Comparison of ENCODE assay signal across 8 cellular contexts in genomic region chr16:84737658-84738057, GRCh38. TPM values are rescaled to one million over a fixed set of nuclear protein-coding genes. Genes with fewer than 3 reads are reported as not detected.
DNase-seq lines count a peak whose midpoint lies in the region; ATAC-seq and TF ChIP-seq lines count a peak whose summit lies in the region.
"Had no signal": no experiment of that assay in that cellular context is flagged by ENCODE, and none has a peak within 500 bp of the region (broad histone marks: within the 10 kb centered on the region; RNA-seq: fewer than 3 reads in every experiment).

No MANE protein-coding gene starts in this region.

- H3K36me3 ChIP-seq in mucosa of descending colon (ENCODE audit: low read depth): no peaks in the 10 kb centered on the region
- H3K36me3 ChIP-seq in testis (ENCODE audit: low read depth, missing control alignments): no peaks in the 10 kb centered on the region

- H3K4me1 Mint-ChIP-seq in HFFc6 (ENCODE audit: low read depth) (peaks cover 85% of the 10 kb centered on the region), WTC11 (peaks cover 88% of the 10 kb centered on the region)

- no peaks in the 10 kb centered on the region for H3K27me3 ChIP-seq in testis

- H3K4me3 Mint-ChIP-seq in HFFc6 (no peak overlapping the region), WTC11 (no peak overlapping the region)

- TF ChIP-seq CTCF in HFFc6 (IDR thresholded peaks at IDR 0.05): no peak
- TF ChIP-seq CTCF in WTC11 (IDR thresholded peaks at IDR 0.05): no peak
- TF ChIP-seq CTCF in mucosa of descending colon (IDR thresholded peaks at IDR 0.05): no peak
- no peak for TF ChIP-seq CTCF in testis (IDR thresholded peaks at IDR 0.05)

- H3K27ac ChIP-seq in testis: no peak overlapping the region

- H3K4me1 ChIP-seq in mucosa of descending colon (ENCODE audit: low read depth) (peaks cover 45% of the 10 kb centered on the region), testis (no peaks in the 10 kb centered on the region)

- H3K9me3 Mint-ChIP-seq in HFFc6 (no peaks in the 10 kb centered on the region), WTC11 (no peaks in the 10 kb centered on the region)
- H3K9me3 Mint-ChIP-seq: memory B cell had no signal

- H3K9me3 ChIP-seq in mucosa of descending colon (no peaks in the 10 kb centered on the region), testis (no peaks in the 10 kb centered on the region)

- H3K27me3 Mint-ChIP-seq in HFFc6 (ENCODE audit: insufficient read depth) (no peaks in the 10 kb centered on the region), WTC11 (ENCODE audit: low read depth) (no peaks in the 10 kb centered on the region)
- H3K27me3 Mint-ChIP-seq: memory B cell had no signal

- H3K27ac Mint-ChIP-seq in HFFc6 (peak overlapping the region; percentile 75), WTC11 (peak overlapping the region; percentile 89)
- H3K27ac Mint-ChIP-seq: memory B cell had no signal

- DNase-seq in COR-L47 (lab: John Stamatoyannopoulos, UW): peak; percentile 74
- no peak for DNase-seq in HFFc6
- DNase-seq in WTC11 (ENCODE audit: low spot score): no peak
- peak; percentile 80 to 90 (median 85) for DNase-seq in mucosa of descending colon
- no peak for DNase-seq in stimulated activated CD4-positive, alpha-beta T cell treated with anti-CD3 and anti-CD28 coated beads, Interleukin-2, amount 100 ng/mL, for 48 hours
- DNase-seq in posterior cingulate gyrus: no peak
- no peak for DNase-seq in testis

- TF ChIP-seq POLR2A in testis (IDR thresholded peaks at IDR 0.05): no peak

- H3K36me3 Mint-ChIP-seq in HFFc6 (ENCODE audit: low read depth) (peaks cover 37% of the 10 kb centered on the region), WTC11 (0 out of 2 replicates have a peak, but pooled peaks cover 3% of the 10 kb centered on the region)

- POLR2A ChIA-PET in WTC11 (lab: Charles Lee): interaction anchor here (1.5 kb wide), 1 partner anchor 65 kb away, joined by 4 read pairs; no protein-coding TSS in a partner anchor

- CTCF ChIA-PET in WTC11 (lab: Charles Lee): interaction anchor here (0.6 to 6.1 kb wide), 38 partner anchors 10 to 1699 kb away, joined by 3 to 86 read pairs (median 6); partner anchors contain the start of gene CRISPLD2

- intact Hi-C loops in mucosa of descending colon (cut with DNase I, micrococcal nuclease) (no loop called here), posterior cingulate gyrus (cut with DNase I) (no loop called here), testis (cut with DNase I; ENCODE audit: low total_unique reads) (no loop called here)

- ATAC-seq in WTC11 (no peak), mucosa of descending colon (peak; percentile 79)

- WGBS in testis, 2 donors: 69 to 81% methylated on average over 2 to 7 of the region's 7 CpGs

- H3K4me3 ChIP-seq in mucosa of descending colon (no peak overlapping the region), testis (no peak overlapping the region)

TF ChIP-seq in WTC11, 78 proteins besides CTCF, POLR2A, EP300 and RAD21:
- no peak for TF ChIP-seq KAT7 (CRISPR knock-in tag; IDR thresholded peaks at IDR 0.05; ENCODE audit: borderline replicate concordance)
- TF ChIP-seq CREB1 (CRISPR knock-in tag; IDR thresholded peaks at IDR 0.05): no peak
- TF ChIP-seq ZNF512 (CRISPR knock-in tag; IDR thresholded peaks at IDR 0.05; ENCODE audit: borderline replicate concordance): no peak
- TF ChIP-seq FOXK1 (CRISPR knock-in tag; IDR thresholded peaks at IDR 0.05): no peak
- TF ChIP-seq GABPB1 (CRISPR knock-in tag; IDR thresholded peaks at IDR 0.05): no peak
- no peak for TF ChIP-seq CDX4 (CRISPR knock-in tag; IDR thresholded peaks at IDR 0.05; ENCODE audit: borderline replicate concordance)
- no peak for TF ChIP-seq ESRRA (CRISPR knock-in tag; IDR thresholded peaks at IDR 0.05; ENCODE audit: borderline replicate concordance)
- TF ChIP-seq IRF1 (CRISPR knock-in tag; IDR thresholded peaks at IDR 0.05): no peak
- no peak for TF ChIP-seq PREB (CRISPR knock-in tag; IDR thresholded peaks at IDR 0.05; ENCODE audit: borderline replicate concordance)

RNA-seq across cellular contexts. Expression of gene USP10, which starts 37.9 kb away (rescaled TPM):
- 100 to 1,000 TPM in 2 of 6 experiments, 10 to 100 TPM in 4; 83.2 to 106 (median 92.3) TPM for total RNA-seq in HFFc6 (2021; fragmentation: NEBNext Ultra II Directional; extraction: Animal tissue kit (Norgen Biotek cat#: 25700))
- total RNA-seq in WTC11 (2021): 138 to 152 TPM (median 139 TPM) in 3 replicates
- total RNA-seq in mucosa of descending colon: 10 to 100 TPM; 65.1 to 76.9 (median 72.4) TPM
- total RNA-seq in testis: 100 to 1,000 TPM; 101 to 108 TPM
- 53.6 TPM for polyA plus RNA-seq in testis (ENCODE audit: insufficient read depth, low read depth, low replicate concordance)

Comparison
In these comparisons a context has a peak if more than half of its experiments do, and no peak if none do; other contexts are left out.
1. DNase-seq: peak in COR-L47 (single experiment) and mucosa of descending colon (3 of 3); none in HFFc6 (single experiment), WTC11 (single experiment), stimulated activated CD4-positive, alpha-beta T cell treated with anti-CD3 and anti-CD28 coated beads, Interleukin-2, amount 100 ng/mL, for 48 hours (0 of 2), posterior cingulate gyrus (0 of 10) and testis (single experiment).